In genomic region chr15:64571857-64572291, GRCh38 we compare ENCODE assay signal across 9 cellular contexts.
DNase-seq lines count a peak whose midpoint lies in the region; ATAC-seq lines count a peak whose summit lies in the region.
"Had no signal": no experiment of that assay in that cellular context is flagged by ENCODE, and none has a peak within 500 bp of the region (broad histone marks: within the 10 kb centered on the region; RNA-seq: fewer than 3 reads in every experiment).

No MANE protein-coding gene starts in this region.

- H3K4me1 ChIP-seq in CD4-positive, alpha-beta memory T cell (ENCODE audit: insufficient read depth, low read length), result peaks cover 43% of the 10 kb centered on the region

- no peaks in the 10 kb centered on the region for H3K9me3 Mint-ChIP-seq in CD4-positive, alpha-beta memory T cell

- intact Hi-C loops in CD4-positive, alpha-beta memory T cell (cut with micrococcal nuclease), result no loop called here

- H3K27ac Mint-ChIP-seq in CD4-positive, alpha-beta memory T cell, result peak overlapping the region; percentile 47 to 91 (median 59)

- DNase-seq in CD4-positive, alpha-beta memory T cell, result no peak
- DNase-seq in LoVo (ENCODE audit: low spot score) (peak; percentile 62), epithelial cell of prostate (ENCODE audit: low read depth, low spot score) (peak; percentile 55), HuH-7.5 (ENCODE audit: low spot score) (no peak), SHP77 (lab: John Stamatoyannopoulos, UW) (no peak)
- no peak for DNase-seq in activated CD4-positive, CD25-positive, alpha-beta regulatory T cell (lab: John Stamatoyannopoulos, UW)
- DNase-seq in activated effector memory CD4-positive, alpha-beta T cell treated with Interleukin-2 at 50 U/mL for 16 hours, result no peak
- DNase-seq: NCI-H2081 had no signal

- no peak overlapping the region for H3K27ac ChIP-seq in CD4-positive, alpha-beta memory T cell (ENCODE audit: low read depth, low read length)
- peak overlapping the region; percentile 52 for H3K27ac ChIP-seq in epithelial cell of prostate

- CTCF ChIA-PET in CD4-positive, alpha-beta memory T cell (lab: Charles Lee; ENCODE audit: partially characterized antibody), result no interaction called here

- no peak overlapping the region for H3K4me3 ChIP-seq in CD4-positive, alpha-beta memory T cell (ENCODE audit: low read length in 2 of 2)

- ATAC-seq in GM19328 (IDR thresholded peaks at IDR 0.05; ENCODE audit: unreplicated experiment), result peak; percentile 67

- H3K27me3 Mint-ChIP-seq in CD4-positive, alpha-beta memory T cell, result no peaks in the 10 kb centered on the region

- peak overlapping the region in 4 of 8 donors; percentile 13 to 60 (median 32) for H3K4me3 Mint-ChIP-seq in CD4-positive, alpha-beta memory T cell

- no peaks in the 10 kb centered on the region for H3K27me3 ChIP-seq in CD4-positive, alpha-beta memory T cell (ENCODE audit: insufficient read depth, low read length)

- POLR2A ChIA-PET in CD4-positive, alpha-beta memory T cell (lab: Charles Lee; ENCODE audit: partially characterized antibody), result no interaction called here

- peaks cover 41 to 70% (median 54%) of the 10 kb centered on the region in 4 donors for H3K4me1 Mint-ChIP-seq in CD4-positive, alpha-beta memory T cell

- H3K36me3 ChIP-seq in CD4-positive, alpha-beta memory T cell (ENCODE audit: insufficient read depth, low read length), result no peaks in the 10 kb centered on the region

- H3K36me3 Mint-ChIP-seq in CD4-positive, alpha-beta memory T cell, result peaks cover 3 to 23% of the 10 kb centered on the region in 2 donors

- H3K9me3 ChIP-seq in CD4-positive, alpha-beta memory T cell (ENCODE audit: control insufficient read depth in 1 of 2, low read length in 2 of 2), result no peaks in the 10 kb centered on the region

Comparison
In these comparisons a context has a peak if more than half of its experiments do, and no peak if none do; other contexts are left out.
1. DNase-seq: peak in LoVo (single experiment) and epithelial cell of prostate (single experiment); none in CD4-positive, alpha-beta memory T cell (0 of 5), HuH-7.5 (single experiment), activated CD4-positive, CD25-positive, alpha-beta regulatory T cell (0 of 4), activated effector memory CD4-positive, alpha-beta T cell treated with Interleukin-2 at 50 U/mL for 16 hours (single experiment) and SHP77 (0 of 2).